13 cellular contexts compared by ENCODE assay signal in genomic region chr9:35511453-35511852, GRCh38. TPM values are rescaled to one million over a fixed set of nuclear protein-coding genes. Genes with fewer than 3 reads are reported as not detected.
DNase-seq lines count a peak whose midpoint lies in the region; ATAC-seq, FAIRE-seq and TF ChIP-seq lines count a peak whose summit lies in the region.
"Had no signal": no experiment of that assay in that cellular context is flagged by ENCODE, and none has a peak within 500 bp of the region (broad histone marks: within the 10 kb centered on the region; RNA-seq: fewer than 3 reads in every experiment).

No MANE protein-coding gene starts in this region.

- H3K36me3 Mint-ChIP-seq in activated CD4-positive, alpha-beta T cell treated with anti-CD3 and anti-CD28 coated beads, Interleukin-2, amount 10 ng/mL, durations not matched to agents 7 days and 5 days (ENCODE audit: low read depth): no peaks in the 10 kb centered on the region

- H3K27ac ChIP-seq in breast epithelium (peak overlapping the region; percentile 85 to 88), lung (ENCODE audit: low read depth in 1 of 2, low read length in 1 of 2) (peak overlapping the region; percentile 91 to 92), spleen (peak overlapping the region in 7 of 8 donors; percentile 24 to 75 (median 72))

- no peaks in the 10 kb centered on the region for H3K9me3 ChIP-seq in breast epithelium
- H3K9me3 ChIP-seq in lung (ENCODE audit: control insufficient read depth in 2 of 2, insufficient read depth in 1 of 2, low read length in 1 of 2): no peaks in the 10 kb centered on the region
- H3K9me3 ChIP-seq in spleen: no peaks in the 10 kb centered on the region

- FAIRE-seq in G401.6 (lab: Jason Lieb, UNC): peak; percentile 40
- FAIRE-seq: K562 had no signal

- intact Hi-C loops in breast epithelium (cut with DNase I; ENCODE audit: low total_unique reads) (no loop called here), spleen (cut with DNase I; ENCODE audit: low total_unique reads) (no loop called here)

- TF ChIP-seq CTCF in breast epithelium (IDR thresholded peaks at IDR 0.05) (no peak), lung (IDR thresholded peaks at IDR 0.05; ENCODE audit: control extremely low read depth, extremely low read depth) (no peak), spleen (IDR thresholded peaks at IDR 0.05 in 8 of 11, conservative IDR thresholded peaks at IDR 0.05 in 3 of 11) (peak in 2 of 11 experiments; percentile 1 to 6)

- POLR2A ChIA-PET in activated CD4-positive, alpha-beta T cell treated with anti-CD3 and anti-CD28 coated beads, Interleukin-2, amount 10 ng/mL, durations not matched to agents 7 days and 5 days (lab: Charles Lee): no interaction called here

- no peaks in the 10 kb centered on the region for H3K27me3 Mint-ChIP-seq in activated CD4-positive, alpha-beta T cell treated with anti-CD3 and anti-CD28 coated beads, Interleukin-2, amount 10 ng/mL, durations not matched to agents 7 days and 5 days

- H3K4me3 ChIP-seq in breast epithelium (no peak overlapping the region), lung (no peak overlapping the region), spleen (no peak overlapping the region)
- H3K4me3 ChIP-seq: K562 had no signal

- no peak for TF ChIP-seq POLR2A in breast epithelium (IDR thresholded peaks at IDR 0.05)
- no peak for TF ChIP-seq POLR2A in spleen (IDR thresholded peaks at IDR 0.05)

- no peak overlapping the region for H3K27ac Mint-ChIP-seq in activated CD4-positive, alpha-beta T cell treated with anti-CD3 and anti-CD28 coated beads, Interleukin-2, amount 10 ng/mL, durations not matched to agents 7 days and 5 days
- H3K27ac Mint-ChIP-seq: T-helper 2 cell treated with Interferon-gamma antibody and Interleukin-4, amounts not matched to agents 5 μg/mL and 100 μg/mL, for 36 hours had no signal

- no peaks in the 10 kb centered on the region for H3K9me3 Mint-ChIP-seq in activated CD4-positive, alpha-beta T cell treated with anti-CD3 and anti-CD28 coated beads, Interleukin-2, amount 10 ng/mL, durations not matched to agents 7 days and 5 days
- H3K9me3 Mint-ChIP-seq: T-helper 2 cell treated with Interferon-gamma antibody and Interleukin-4, amounts not matched to agents 5 μg/mL and 100 μg/mL, for 36 hours had no signal

- H3K27me3 ChIP-seq in breast epithelium: no peaks in the 10 kb centered on the region
- H3K27me3 ChIP-seq in lung (ENCODE audit: control insufficient read depth, insufficient read depth): no peaks in the 10 kb centered on the region
- H3K27me3 ChIP-seq in spleen (replicated peaks in 1 of 7): no peaks in the 10 kb centered on the region

- H3K4me1 Mint-ChIP-seq in activated CD4-positive, alpha-beta T cell treated with anti-CD3 and anti-CD28 coated beads, Interleukin-2, amount 10 ng/mL, durations not matched to agents 7 days and 5 days: peaks cover 5% of the 10 kb centered on the region

- CTCF ChIA-PET in activated CD4-positive, alpha-beta T cell treated with anti-CD3 and anti-CD28 coated beads, Interleukin-2, amount 10 ng/mL, durations not matched to agents 7 days and 5 days (lab: Charles Lee): no interaction called here

- WGBS in lung, 2 donors: 44 to 62% methylated on average over 1 of the region's 1 CpG
- 66 to 77% (median 69%) methylated on average over 1 of the region's 1 CpG for WGBS in spleen, 5 donors

- no peak overlapping the region for H3K4me3 Mint-ChIP-seq in activated CD4-positive, alpha-beta T cell treated with anti-CD3 and anti-CD28 coated beads, Interleukin-2, amount 10 ng/mL, durations not matched to agents 7 days and 5 days
- H3K4me3 Mint-ChIP-seq: T-helper 2 cell treated with Interferon-gamma antibody and Interleukin-4, amounts not matched to agents 5 μg/mL and 100 μg/mL, for 36 hours had no signal

- ATAC-seq in lung (ENCODE audit: insufficient read depth, low FRiP score) (no peak), GM18873 (IDR thresholded peaks at IDR 0.05; ENCODE audit: low FRiP score, unreplicated experiment) (no peak), GM18502 (IDR thresholded peaks at IDR 0.05; ENCODE audit: poor library complexity, unreplicated experiment) (no peak)
- ATAC-seq: K562 had no signal

- no peaks in the 10 kb centered on the region for H3K36me3 ChIP-seq in breast epithelium
- H3K36me3 ChIP-seq in lung (ENCODE audit: control insufficient read depth in 2 of 2, insufficient read depth in 2 of 2, low read length in 2 of 2): peaks cover 0 to 3% of the 10 kb centered on the region in 2 donors
- H3K36me3 ChIP-seq in spleen: no peaks in the 10 kb centered on the region

- H3K4me1 ChIP-seq in breast epithelium (peaks cover 0 to 13% of the 10 kb centered on the region in 2 donors), lung (ENCODE audit: control insufficient read depth in 2 of 2, insufficient read depth in 2 of 2, low read length in 2 of 2) (peaks cover 0 to 32% of the 10 kb centered on the region in 2 donors), spleen (peaks cover 0 to 25% (median 7%) of the 10 kb centered on the region in 6 donors)

- DNase-seq in breast epithelium (ENCODE audit: low spot score in 2 of 2) (no peak), lung (ENCODE audit: low spot score) (no peak), spleen (no peak)
- DNase-seq in activated CD4-positive, alpha-beta T cell treated with anti-CD3 and anti-CD28 coated beads, Interleukin-2, amount 10 ng/mL, durations not matched to agents 7 days and 5 days: no peak
- no peak for DNase-seq in stimulated activated CD4-positive, alpha-beta T cell treated with anti-CD3 and anti-CD28 coated beads, Interleukin-4, amount 100 ng/mL, for 24 hours
- DNase-seq: activated CD4-positive, alpha-beta T cell treated with anti-CD3 and anti-CD28 coated beads, Interleukin-2, amount 50 U/mL, for 1 hour; DMS79 treated with DMSO at 0.1 percent for 48 hours; NCI-H187 treated with DMSO at 0.1 percent for 48 hours had no signal

RNA-seq across cellular contexts. Expression of gene RUSC2, which starts 21.5 kb away (rescaled TPM):
- total RNA-seq in breast epithelium (10 to 100 TPM; 17.0 to 17.1 (median 17.1) TPM), lung (10 to 100 TPM; 12.2 to 25.7 TPM), spleen (10 to 100 TPM; 11.5 to 41.9 (median 15.0) TPM)
- polyA plus RNA-seq in lung (10 to 100 TPM; 12.8 to 16.6 TPM), spleen (10 to 100 TPM in 1 of 3 donors, 1 to 10 TPM in 2; 2.5 to 12.1 (median 5.3) TPM)
- 1 to 10 TPM; 3.6 to 4.0 TPM for total RNA-seq in activated CD4-positive, alpha-beta T cell treated with anti-CD3 and anti-CD28 coated beads, Interleukin-2, amount 10 ng/mL, durations not matched to agents 7 days and 5 days
